Comparison of ENCODE assay signal across 1 cellular context in the genomic region with DNA sequence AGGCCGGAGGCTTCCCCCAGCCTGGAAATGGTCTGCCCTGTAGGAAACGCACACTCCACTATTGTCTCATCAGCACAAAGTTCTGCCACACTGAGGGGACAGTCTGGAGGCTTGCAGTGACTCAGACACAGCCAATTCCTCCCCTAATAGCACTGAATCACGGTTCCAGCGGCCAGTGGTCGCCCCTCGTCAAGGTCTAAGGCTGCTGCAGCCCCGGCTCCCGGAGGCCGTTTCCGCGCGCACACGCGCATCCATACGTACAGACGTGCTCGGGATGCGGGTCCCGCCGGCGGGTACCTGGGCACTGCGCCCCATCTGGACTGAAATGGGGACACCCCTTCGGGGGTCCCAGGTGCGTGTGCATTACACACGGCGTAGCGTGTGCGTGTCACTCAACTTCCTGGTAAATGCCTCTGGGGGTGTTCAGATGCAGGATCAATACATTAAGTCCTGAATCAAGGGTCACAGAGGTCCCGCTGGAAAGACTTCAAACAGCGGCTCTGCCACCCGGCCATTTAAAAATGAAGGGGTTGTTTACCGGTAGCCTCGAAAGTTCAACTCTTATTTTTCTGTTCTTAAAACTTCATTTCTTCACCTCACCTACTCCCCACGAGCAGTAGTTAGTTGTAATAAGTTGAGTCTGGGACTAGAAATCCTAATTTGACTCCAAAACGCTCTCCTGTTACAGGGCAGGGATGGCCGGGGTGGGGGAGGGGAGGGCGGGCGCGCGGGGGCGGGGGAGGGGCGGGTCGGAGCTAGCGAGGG.
TF ChIP-seq lines count a peak whose summit lies in the region.

No MANE protein-coding gene starts in this region.

TF ChIP-seq in HepG2, 621 proteins besides CTCF, POLR2A, EP300 and RAD21 (continued from another document and continues in another):
- TF ChIP-seq, protein P1, sequence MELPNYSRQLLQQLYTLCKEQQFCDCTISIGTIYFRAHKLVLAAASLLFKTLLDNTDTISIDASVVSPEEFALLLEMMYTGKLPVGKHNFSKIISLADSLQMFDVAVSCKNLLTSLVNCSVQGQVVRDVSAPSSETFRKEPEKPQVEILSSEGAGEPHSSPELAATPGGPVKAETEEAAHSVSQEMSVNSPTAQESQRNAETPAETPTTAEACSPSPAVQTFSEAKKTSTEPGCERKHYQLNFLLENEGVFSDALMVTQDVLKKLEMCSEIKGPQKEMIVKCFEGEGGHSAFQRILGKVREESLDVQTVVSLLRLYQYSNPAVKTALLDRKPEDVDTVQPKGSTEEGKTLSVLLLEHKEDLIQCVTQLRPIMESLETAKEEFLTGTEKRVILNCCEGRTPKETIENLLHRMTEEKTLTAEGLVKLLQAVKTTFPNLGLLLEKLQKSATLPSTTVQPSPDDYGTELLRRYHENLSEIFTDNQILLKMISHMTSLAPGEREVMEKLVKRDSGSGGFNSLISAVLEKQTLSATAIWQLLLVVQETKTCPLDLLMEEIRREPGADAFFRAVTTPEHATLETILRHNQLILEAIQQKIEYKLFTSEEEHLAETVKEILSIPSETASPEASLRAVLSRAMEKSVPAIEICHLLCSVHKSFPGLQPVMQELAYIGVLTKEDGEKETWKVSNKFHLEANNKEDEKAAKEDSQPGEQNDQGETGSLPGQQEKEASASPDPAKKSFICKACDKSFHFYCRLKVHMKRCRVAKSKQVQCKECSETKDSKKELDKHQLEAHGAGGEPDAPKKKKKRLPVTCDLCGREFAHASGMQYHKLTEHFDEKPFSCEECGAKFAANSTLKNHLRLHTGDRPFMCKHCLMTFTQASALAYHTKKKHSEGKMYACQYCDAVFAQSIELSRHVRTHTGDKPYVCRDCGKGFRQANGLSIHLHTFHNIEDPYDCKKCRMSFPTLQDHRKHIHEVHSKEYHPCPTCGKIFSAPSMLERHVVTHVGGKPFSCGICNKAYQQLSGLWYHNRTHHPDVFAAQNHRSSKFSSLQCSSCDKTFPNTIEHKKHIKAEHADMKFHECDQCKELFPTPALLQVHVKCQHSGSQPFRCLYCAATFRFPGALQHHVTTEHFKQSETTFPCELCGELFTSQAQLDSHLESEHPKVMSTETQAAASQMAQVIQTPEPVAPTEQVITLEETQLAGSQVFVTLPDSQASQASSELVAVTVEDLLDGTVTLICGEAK (IDR thresholded peaks at IDR 0.05): no peak
- TF ChIP-seq, protein P1 (CRISPR knock-in tag; IDR thresholded peaks at IDR 0.05): no peak
- no peak; the same call in 1 of the 2 replicates for TF ChIP-seq ARNT2 (CRISPR knock-in tag; IDR thresholded peaks at IDR 0.05; ENCODE audit: low read depth)
- TF ChIP-seq, protein P2, sequence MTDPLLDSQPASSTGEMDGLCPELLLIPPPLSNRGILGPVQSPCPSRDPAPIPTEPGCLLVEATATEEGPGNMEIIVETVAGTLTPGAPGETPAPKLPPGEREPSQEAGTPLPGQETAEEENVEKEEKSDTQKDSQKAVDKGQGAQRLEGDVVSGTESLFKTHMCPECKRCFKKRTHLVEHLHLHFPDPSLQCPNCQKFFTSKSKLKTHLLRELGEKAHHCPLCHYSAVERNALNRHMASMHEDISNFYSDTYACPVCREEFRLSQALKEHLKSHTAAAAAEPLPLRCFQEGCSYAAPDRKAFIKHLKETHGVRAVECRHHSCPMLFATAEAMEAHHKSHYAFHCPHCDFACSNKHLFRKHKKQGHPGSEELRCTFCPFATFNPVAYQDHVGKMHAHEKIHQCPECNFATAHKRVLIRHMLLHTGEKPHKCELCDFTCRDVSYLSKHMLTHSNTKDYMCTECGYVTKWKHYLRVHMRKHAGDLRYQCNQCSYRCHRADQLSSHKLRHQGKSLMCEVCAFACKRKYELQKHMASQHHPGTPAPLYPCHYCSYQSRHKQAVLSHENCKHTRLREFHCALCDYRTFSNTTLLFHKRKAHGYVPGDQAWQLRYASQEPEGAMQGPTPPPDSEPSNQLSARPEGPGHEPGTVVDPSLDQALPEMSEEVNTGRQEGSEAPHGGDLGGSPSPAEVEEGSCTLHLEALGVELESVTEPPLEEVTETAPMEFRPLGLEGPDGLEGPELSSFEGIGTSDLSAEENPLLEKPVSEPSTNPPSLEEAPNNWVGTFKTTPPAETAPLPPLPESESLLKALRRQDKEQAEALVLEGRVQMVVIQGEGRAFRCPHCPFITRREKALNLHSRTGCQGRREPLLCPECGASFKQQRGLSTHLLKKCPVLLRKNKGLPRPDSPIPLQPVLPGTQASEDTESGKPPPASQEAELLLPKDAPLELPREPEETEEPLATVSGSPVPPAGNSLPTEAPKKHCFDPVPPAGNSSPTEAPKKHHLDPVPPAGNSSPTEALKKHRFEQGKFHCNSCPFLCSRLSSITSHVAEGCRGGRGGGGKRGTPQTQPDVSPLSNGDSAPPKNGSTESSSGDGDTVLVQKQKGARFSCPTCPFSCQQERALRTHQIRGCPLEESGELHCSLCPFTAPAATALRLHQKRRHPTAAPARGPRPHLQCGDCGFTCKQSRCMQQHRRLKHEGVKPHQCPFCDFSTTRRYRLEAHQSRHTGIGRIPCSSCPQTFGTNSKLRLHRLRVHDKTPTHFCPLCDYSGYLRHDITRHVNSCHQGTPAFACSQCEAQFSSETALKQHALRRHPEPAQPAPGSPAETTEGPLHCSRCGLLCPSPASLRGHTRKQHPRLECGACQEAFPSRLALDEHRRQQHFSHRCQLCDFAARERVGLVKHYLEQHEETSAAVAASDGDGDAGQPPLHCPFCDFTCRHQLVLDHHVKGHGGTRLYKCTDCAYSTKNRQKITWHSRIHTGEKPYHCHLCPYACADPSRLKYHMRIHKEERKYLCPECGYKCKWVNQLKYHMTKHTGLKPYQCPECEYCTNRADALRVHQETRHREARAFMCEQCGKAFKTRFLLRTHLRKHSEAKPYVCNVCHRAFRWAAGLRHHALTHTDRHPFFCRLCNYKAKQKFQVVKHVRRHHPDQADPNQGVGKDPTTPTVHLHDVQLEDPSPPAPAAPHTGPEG (CRISPR knock-in tag; IDR thresholded peaks at IDR 0.05): peak; percentile 55
- no peak for TF ChIP-seq TBP (CRISPR knock-in tag; IDR thresholded peaks at IDR 0.05)
- TF ChIP-seq, protein P3, sequence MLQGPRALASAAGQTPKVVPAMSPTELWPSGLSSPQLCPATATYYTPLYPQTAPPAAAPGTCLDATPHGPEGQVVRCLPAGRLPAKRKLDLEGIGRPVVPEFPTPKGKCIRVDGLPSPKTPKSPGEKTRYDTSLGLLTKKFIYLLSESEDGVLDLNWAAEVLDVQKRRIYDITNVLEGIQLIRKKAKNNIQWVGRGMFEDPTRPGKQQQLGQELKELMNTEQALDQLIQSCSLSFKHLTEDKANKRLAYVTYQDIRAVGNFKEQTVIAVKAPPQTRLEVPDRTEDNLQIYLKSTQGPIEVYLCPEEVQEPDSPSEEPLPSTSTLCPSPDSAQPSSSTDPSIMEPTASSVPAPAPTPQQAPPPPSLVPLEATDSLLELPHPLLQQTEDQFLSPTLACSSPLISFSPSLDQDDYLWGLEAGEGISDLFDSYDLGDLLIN (CRISPR knock-in tag; IDR thresholded peaks at IDR 0.05; ENCODE audit: borderline replicate concordance): no peak
- TF ChIP-seq, protein P4, sequence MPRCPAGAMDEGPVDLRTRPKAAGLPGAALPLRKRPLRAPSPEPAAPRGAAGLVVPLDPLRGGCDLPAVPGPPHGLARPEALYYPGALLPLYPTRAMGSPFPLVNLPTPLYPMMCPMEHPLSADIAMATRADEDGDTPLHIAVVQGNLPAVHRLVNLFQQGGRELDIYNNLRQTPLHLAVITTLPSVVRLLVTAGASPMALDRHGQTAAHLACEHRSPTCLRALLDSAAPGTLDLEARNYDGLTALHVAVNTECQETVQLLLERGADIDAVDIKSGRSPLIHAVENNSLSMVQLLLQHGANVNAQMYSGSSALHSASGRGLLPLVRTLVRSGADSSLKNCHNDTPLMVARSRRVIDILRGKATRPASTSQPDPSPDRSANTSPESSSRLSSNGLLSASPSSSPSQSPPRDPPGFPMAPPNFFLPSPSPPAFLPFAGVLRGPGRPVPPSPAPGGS (CRISPR knock-in tag; IDR thresholded peaks at IDR 0.05): 0 out of 2 replicates have a peak, but pooled peaks have one; percentile 65
- no peak for TF ChIP-seq CREB1 (IDR thresholded peaks at IDR 0.05)
- no peak for TF ChIP-seq CREB1 (CRISPR knock-in tag; IDR thresholded peaks at IDR 0.05)
- TF ChIP-seq RFXAP (CRISPR knock-in tag; IDR thresholded peaks at IDR 0.05; ENCODE audit: borderline replicate concordance): no peak
- no peak; the same call in 1 of the 2 replicates for TF ChIP-seq ZNF264 (CRISPR knock-in tag; IDR thresholded peaks at IDR 0.05)
- TF ChIP-seq BORCS8-MEF2B (CRISPR knock-in tag; IDR thresholded peaks at IDR 0.05): no peak
- TF ChIP-seq CHD4 (IDR thresholded peaks at IDR 0.05; ENCODE audit: borderline replicate concordance, low read length): 0 out of 2 replicates have a peak, but pooled peaks have one; percentile 29
- TF ChIP-seq ZNF484 (CRISPR knock-in tag; IDR thresholded peaks at IDR 0.05; ENCODE audit: borderline replicate concordance, low read depth): no peak
- TF ChIP-seq RNF2 (conservative IDR thresholded peaks at IDR 0.05; ENCODE audit: low read depth): no peak
- TF ChIP-seq CC2D1A (CRISPR knock-in tag; IDR thresholded peaks at IDR 0.05): no peak
- no peak for TF ChIP-seq ZNF556 (CRISPR knock-in tag; IDR thresholded peaks at IDR 0.05; ENCODE audit: borderline replicate concordance)
- TF ChIP-seq ISX (CRISPR knock-in tag; conservative IDR thresholded peaks at IDR 0.05): no peak
- TF ChIP-seq ZBTB21 (CRISPR knock-in tag; IDR thresholded peaks at IDR 0.05): 0 out of 2 replicates have a peak, but pooled peaks have one; percentile 11
- TF ChIP-seq, protein P5, sequence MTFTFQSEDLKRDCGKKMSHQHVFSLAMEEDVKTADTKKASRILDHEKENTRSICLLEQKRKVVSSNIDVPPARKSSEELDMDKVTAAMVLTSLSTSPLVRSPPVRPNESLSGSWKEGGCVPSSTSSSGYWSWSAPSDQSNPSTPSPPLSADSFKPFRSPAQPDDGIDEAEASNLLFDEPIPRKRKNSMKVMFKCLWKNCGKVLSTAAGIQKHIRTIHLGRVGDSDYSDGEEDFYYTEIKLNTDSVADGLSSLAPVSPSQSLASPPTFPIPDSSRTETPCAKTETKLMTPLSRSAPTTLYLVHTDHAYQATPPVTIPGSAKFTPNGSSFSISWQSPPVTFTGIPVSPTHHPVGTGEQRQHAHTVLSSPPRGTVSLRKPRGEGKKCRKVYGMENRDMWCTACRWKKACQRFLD (CRISPR knock-in tag; IDR thresholded peaks at IDR 0.05; ENCODE audit: borderline replicate concordance): 0 out of 2 replicates have a peak, but pooled peaks have one; percentile 28
- no peak for TF ChIP-seq HES4 (CRISPR knock-in tag; IDR thresholded peaks at IDR 0.05; ENCODE audit: borderline replicate concordance)
- TF ChIP-seq, protein P6, sequence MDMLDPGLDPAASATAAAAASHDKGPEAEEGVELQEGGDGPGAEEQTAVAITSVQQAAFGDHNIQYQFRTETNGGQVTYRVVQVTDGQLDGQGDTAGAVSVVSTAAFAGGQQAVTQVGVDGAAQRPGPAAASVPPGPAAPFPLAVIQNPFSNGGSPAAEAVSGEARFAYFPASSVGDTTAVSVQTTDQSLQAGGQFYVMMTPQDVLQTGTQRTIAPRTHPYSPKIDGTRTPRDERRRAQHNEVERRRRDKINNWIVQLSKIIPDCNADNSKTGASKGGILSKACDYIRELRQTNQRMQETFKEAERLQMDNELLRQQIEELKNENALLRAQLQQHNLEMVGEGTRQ (IDR thresholded peaks at IDR 0.05; ENCODE audit: low read depth, low read length): no peak
- TF ChIP-seq, protein P6 (CRISPR knock-in tag; IDR thresholded peaks at IDR 0.05; ENCODE audit: borderline replicate concordance): no peak
- TF ChIP-seq ZNF30 (CRISPR knock-in tag; IDR thresholded peaks at IDR 0.05): no peak
- TF ChIP-seq ZSCAN22 (CRISPR knock-in tag; IDR thresholded peaks at IDR 0.05): no peak
- TF ChIP-seq ZNF337 (CRISPR knock-in tag; IDR thresholded peaks at IDR 0.05; ENCODE audit: borderline replicate concordance, low read depth): no peak
- TF ChIP-seq BCL6 (CRISPR knock-in tag; IDR thresholded peaks at IDR 0.05): no peak
- TF ChIP-seq ZNF350 (CRISPR knock-in tag; IDR thresholded peaks at IDR 0.05; ENCODE audit: borderline replicate concordance, low read depth): no peak
- no peak; the same call in 1 of the 2 replicates for TF ChIP-seq DMAP1 (CRISPR knock-in tag; IDR thresholded peaks at IDR 0.05)
- TF ChIP-seq, protein P7, sequence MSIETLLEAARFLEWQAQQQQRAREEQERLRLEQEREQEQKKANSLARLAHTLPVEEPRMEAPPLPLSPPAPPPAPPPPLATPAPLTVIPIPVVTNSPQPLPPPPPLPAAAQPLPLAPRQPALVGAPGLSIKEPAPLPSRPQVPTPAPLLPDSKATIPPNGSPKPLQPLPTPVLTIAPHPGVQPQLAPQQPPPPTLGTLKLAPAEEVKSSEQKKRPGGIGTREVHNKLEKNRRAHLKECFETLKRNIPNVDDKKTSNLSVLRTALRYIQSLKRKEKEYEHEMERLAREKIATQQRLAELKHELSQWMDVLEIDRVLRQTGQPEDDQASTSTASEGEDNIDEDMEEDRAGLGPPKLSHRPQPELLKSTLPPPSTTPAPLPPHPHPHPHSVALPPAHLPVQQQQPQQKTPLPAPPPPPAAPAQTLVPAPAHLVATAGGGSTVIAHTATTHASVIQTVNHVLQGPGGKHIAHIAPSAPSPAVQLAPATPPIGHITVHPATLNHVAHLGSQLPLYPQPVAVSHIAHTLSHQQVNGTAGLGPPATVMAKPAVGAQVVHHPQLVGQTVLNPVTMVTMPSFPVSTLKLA (IDR thresholded peaks at IDR 0.05): no peak
- TF ChIP-seq ZNF10 (CRISPR knock-in tag; IDR thresholded peaks at IDR 0.05; ENCODE audit: borderline replicate concordance, low read depth): no peak
